Comparison of ENCODE assay signal across 9 cellular contexts in genomic region chr12:104605685-104606084, GRCh38.
A peak's percentile ranks its signal among the peaks of the same experiment; 100 is the strongest.
DNase-seq lines count a peak whose midpoint lies in the region; ATAC-seq and TF ChIP-seq lines count a peak whose summit lies in the region.
"Had no signal": no experiment of that assay in that cellular context is flagged by ENCODE, and none has a peak within 500 bp of the region (broad histone marks: within the 10 kb centered on the region; RNA-seq: fewer than 3 reads in every experiment).

No MANE protein-coding gene starts in this region.

- H3K4me1 Mint-ChIP-seq in CD4-positive, alpha-beta memory T cell, result peaks cover 56 to 91% (median 72%) of the 10 kb centered on the region in 4 donors

- H3K4me3 ChIP-seq in CD4-positive, alpha-beta memory T cell (ENCODE audit: low read length in 2 of 2), result no peak overlapping the region
- no peak overlapping the region for H3K4me3 ChIP-seq in PC-9
- no peak overlapping the region for H3K4me3 ChIP-seq in heart left ventricle

- H2AFZ ChIP-seq in PC-9, result no peak overlapping the region

- no peaks in the 10 kb centered on the region for H3K9me3 ChIP-seq in CD4-positive, alpha-beta memory T cell (ENCODE audit: control insufficient read depth in 1 of 2, low read length in 2 of 2)
- H3K9me3 ChIP-seq in PC-9 (ENCODE audit: insufficient read depth, low read depth), result no peaks in the 10 kb centered on the region
- no peaks in the 10 kb centered on the region for H3K9me3 ChIP-seq in heart left ventricle

- POLR2A ChIA-PET in CD4-positive, alpha-beta memory T cell (lab: Charles Lee; ENCODE audit: partially characterized antibody), result interaction anchor here (1.3 to 2.5 kb wide), 3 partner anchors 86 to 149 kb away, joined by 3 to 20 read pairs (median 5); partner anchors contain the start of gene CHST11
- POLR2A ChIA-PET in PC-9 (lab: Charles Lee; ENCODE audit: unreplicated experiment), result interaction anchor here (0.7 kb wide), 1 partner anchor 82 kb away, joined by 3 read pairs; no protein-coding TSS in a partner anchor

- no peaks in the 10 kb centered on the region for H3K36me3 ChIP-seq in CD4-positive, alpha-beta memory T cell (ENCODE audit: insufficient read depth, low read length)
- H3K36me3 ChIP-seq in PC-9 (ENCODE audit: low read depth) (peaks cover 6% of the 10 kb centered on the region; the same call in 1 of the 2 replicates), heart left ventricle (no peaks in the 10 kb centered on the region)

- H3K27me3 Mint-ChIP-seq in CD4-positive, alpha-beta memory T cell, result no peaks in the 10 kb centered on the region

- H3K4me3 Mint-ChIP-seq in CD4-positive, alpha-beta memory T cell, result peak overlapping the region in 2 of 8 donors; percentile 49 to 53

- CTCF ChIA-PET in CD4-positive, alpha-beta memory T cell (lab: Charles Lee; ENCODE audit: partially characterized antibody), result interaction anchor here (1.6 kb wide), 1 partner anchor 447 kb away, joined by 3 read pairs; no protein-coding TSS in a partner anchor
- CTCF ChIA-PET in PC-9 (lab: Charles Lee), result no interaction called here

- peaks cover 74% of the 10 kb centered on the region for H3F3A ChIP-seq in PC-9 (ENCODE audit: insufficient read depth, low read depth)

- ATAC-seq in heart left ventricle, result peak; percentile 42 to 70 (median 56)
- no peak for ATAC-seq in GM21528 (IDR thresholded peaks at IDR 0.05; ENCODE audit: low FRiP score, unreplicated experiment)
- ATAC-seq in HG03439 (IDR thresholded peaks at IDR 0.05; ENCODE audit: unreplicated experiment), result no peak
- ATAC-seq in HG03196 (IDR thresholded peaks at IDR 0.05; ENCODE audit: unreplicated experiment), result no peak
- ATAC-seq in HG03045 (IDR thresholded peaks at IDR 0.05; ENCODE audit: unreplicated experiment), result no peak

- intact Hi-C loops in CD4-positive, alpha-beta memory T cell (cut with micrococcal nuclease), result loop anchor here (2.0 kb wide), 2 partner anchors 115 to 149 kb away; partner anchors contain the start of gene CHST11
- intact Hi-C loops in PC-9 (cut with micrococcal nuclease; ENCODE audit: unreplicated experiment) (loop anchor here (10.0 kb wide), 1 partner anchor 349 kb away; the partner anchor contains the start of gene SLC41A2), heart left ventricle (cut with DNase I) (loop anchor here in 4 of 10 donors (10.0 kb wide), 1 partner anchor 151 kb away; the partner anchor contains the start of gene CHST11 (in 4 of the 4)), posterior vena cava (cut with DNase I) (no loop called here)

- H3K36me3 Mint-ChIP-seq in CD4-positive, alpha-beta memory T cell, result peaks cover 24 to 31% of the 10 kb centered on the region in 2 donors

- H3K9me2 ChIP-seq in PC-9 (ENCODE audit: insufficient read depth), result no peaks in the 10 kb centered on the region

- peak in 1 of 5 donors; percentile 22 for DNase-seq in CD4-positive, alpha-beta memory T cell
- DNase-seq in PC-9, result no peak
- DNase-seq in heart left ventricle, result peak; percentile 48 to 81 (median 70)
- peak; percentile 93 for DNase-seq in posterior vena cava (ENCODE audit: low spot score)
- DNase-seq: activated naive CD4-positive, alpha-beta T cell treated with Interleukin-2 at 50 U/mL for 16 hours had no signal

- H3K4me1 ChIP-seq in CD4-positive, alpha-beta memory T cell (ENCODE audit: insufficient read depth, low read length), result peaks cover 59% of the 10 kb centered on the region
- H3K4me1 ChIP-seq in PC-9 (replicated peaks; ENCODE audit: insufficient read depth) (peaks cover 76% of the 10 kb centered on the region), heart left ventricle (peaks cover 0 to 76% (median 17%) of the 10 kb centered on the region in 12 donors)

- no peak for TF ChIP-seq POLR2A in heart left ventricle (IDR thresholded peaks at IDR 0.05)

- peak overlapping the region in 5 of 7 donors; percentile 60 to 90 (median 79) for H3K27ac Mint-ChIP-seq in CD4-positive, alpha-beta memory T cell

- H3K79me2 ChIP-seq in PC-9 (ENCODE audit: low read depth), result peaks cover 82% of the 10 kb centered on the region

- no peak overlapping the region for H3K4me2 ChIP-seq in PC-9

- WGBS in heart left ventricle, 4 donors, result 75 to 78% (median 77%) methylated on average over 10 of the region's 10 CpGs

- H3K27me3 ChIP-seq in CD4-positive, alpha-beta memory T cell (ENCODE audit: insufficient read depth, low read length), result no peaks in the 10 kb centered on the region
- H3K27me3 ChIP-seq in PC-9 (ENCODE audit: insufficient read depth, low read depth), result no peaks in the 10 kb centered on the region
- no peaks in the 10 kb centered on the region for H3K27me3 ChIP-seq in heart left ventricle

- TF ChIP-seq CTCF in PC-9 (conservative IDR thresholded peaks at IDR 0.05) (no peak), heart left ventricle (IDR thresholded peaks at IDR 0.05) (no peak)

- no peaks in the 10 kb centered on the region for H4K20me1 ChIP-seq in PC-9 (ENCODE audit: insufficient read depth)

- H3K27ac ChIP-seq in CD4-positive, alpha-beta memory T cell (ENCODE audit: low read depth, low read length), result no peak overlapping the region
- H3K27ac ChIP-seq in PC-9 (peak overlapping the region; percentile 95; the same call in 1 of the 2 replicates), heart left ventricle (peak overlapping the region in 7 of 12 donors; percentile 13 to 91 (median 55))

- H3K9me3 Mint-ChIP-seq in CD4-positive, alpha-beta memory T cell, result peaks cover 0 to 4% (median 0%) of the 10 kb centered on the region in 8 donors

- BruUV-seq in PC-9 (replicated peaks; lab: Mats Ljungman, UMichigan), result no TSS peak

Comparison
In these comparisons a context has a peak if more than half of its experiments do, and no peak if none do; other contexts are left out.
1. DNase-seq: peak in heart left ventricle (5 of 5) and posterior vena cava (single experiment); none in PC-9 (0 of 2).
2. ATAC-seq: peak in heart left ventricle (4 of 4); none in GM21528 (single experiment), HG03439 (single experiment), HG03196 (single experiment) and HG03045 (single experiment).
3. intact Hi-C loops: an anchor here in CD4-positive, alpha-beta memory T cell (2.0 kb wide) and PC-9 (10.0 kb wide); none called in posterior vena cava.